ENCODE assay signal across 13 cellular contexts in genomic region chr17:12078791-12079190, GRCh38.
DNase-seq lines count a peak whose midpoint lies in the region; TF ChIP-seq lines count a peak whose summit lies in the region.
"Had no signal": no experiment of that assay in that cellular context is flagged by ENCODE, and none has a peak within 500 bp of the region (broad histone marks: within the 10 kb centered on the region; RNA-seq: fewer than 3 reads in every experiment).

No MANE protein-coding gene starts in this region.

- DNase-seq in GM04503 (ENCODE audit: low read depth): peak; percentile 42
- peak; percentile 55 for DNase-seq in RWPE1 (ENCODE audit: low spot score)
- peak; percentile 27 for DNase-seq in fibroblast of gingiva (ENCODE audit: low read depth)
- peak; percentile 19 for DNase-seq in retinal pigment epithelial cell (ENCODE audit: low read depth)
- DNase-seq in SHP77 (lab: John Stamatoyannopoulos, UW): no peak
- DNase-seq in COLO829 (ENCODE audit: low spot score): no peak
- DNase-seq in SKM-1 treated with dmso at 0.1 percent for 144 hours (lab: John Stamatoyannopoulos, UW; ENCODE audit: unreplicated experiment): no peak
- DNase-seq in activated CD4-positive, alpha-beta T cell treated with anti-CD3 and anti-CD28 coated beads for 48 hours: no peak
- DNase-seq: activated T-cell treated with anti-CD3 and anti-CD28 coated beads, Interleukin-2, amount 50 U/mL, for 4 hours; NCI-H1417; NCI-H526; right cardiac atrium; substantia nigra had no signal

- H3K27ac ChIP-seq in RWPE1: no peak overlapping the region

- CTCF ChIA-PET in RWPE1 (lab: Yijun Ruan, JAX): no interaction called here

- POLR2A ChIA-PET in RWPE1 (lab: Yijun Ruan, JAX; ENCODE audit: low non-redundant PET): no interaction called here

- no peak overlapping the region for H3K4me3 ChIP-seq in retinal pigment epithelial cell (ENCODE audit: low read length)

- TF ChIP-seq CTCF in RWPE1 (conservative IDR thresholded peaks at IDR 0.05; ENCODE audit: low read depth): no peak
- no peak for TF ChIP-seq CTCF in retinal pigment epithelial cell (conservative IDR thresholded peaks at IDR 0.05; ENCODE audit: low read depth, low read length)

Comparison
In these comparisons a context has a peak if more than half of its experiments do, and no peak if none do; other contexts are left out.
1. DNase-seq: peak in GM04503 (single experiment), RWPE1 (single experiment), fibroblast of gingiva (single experiment) and retinal pigment epithelial cell (single experiment); none in SHP77 (0 of 2), COLO829 (single experiment), SKM-1 treated with dmso at 0.1 percent for 144 hours (single experiment) and activated CD4-positive, alpha-beta T cell treated with anti-CD3 and anti-CD28 coated beads for 48 hours (single experiment).